9 cellular contexts compared by ENCODE assay signal in the genomic region with DNA sequence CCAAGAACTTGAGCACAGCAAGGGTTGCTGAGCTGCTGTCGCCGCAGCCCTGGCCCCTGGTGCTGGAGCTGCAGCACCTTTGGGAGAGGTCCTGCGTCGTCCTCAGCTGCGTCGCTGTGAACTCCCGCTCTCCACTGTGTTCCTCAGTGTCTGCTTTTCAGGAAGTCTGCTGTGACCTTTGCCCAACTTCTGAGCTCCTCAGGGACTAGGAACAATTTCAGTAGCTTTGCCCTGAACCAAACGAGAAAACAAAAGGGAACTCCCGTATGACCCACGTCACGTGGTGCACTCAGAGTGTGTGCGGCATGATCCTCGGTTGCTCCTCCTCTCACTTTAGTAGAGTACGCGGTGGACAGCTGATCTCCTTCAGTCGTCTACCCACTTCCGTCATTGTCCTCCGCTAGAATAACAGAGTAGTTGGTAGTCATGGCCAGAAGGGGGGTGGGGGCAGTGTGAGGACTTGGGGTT. TPM values are rescaled to one million over a fixed set of nuclear protein-coding genes. Genes with fewer than 3 reads are reported as not detected.
DNase-seq lines count a peak whose midpoint lies in the region; ATAC-seq and TF ChIP-seq lines count a peak whose summit lies in the region.
"Had no signal": no experiment of that assay in that cellular context is flagged by ENCODE, and none has a peak within 500 bp of the region (broad histone marks: within the 10 kb centered on the region; RNA-seq: fewer than 3 reads in every experiment).

No MANE protein-coding gene starts in this region.

- peaks cover 0 to 40% of the 10 kb centered on the region in 2 donors for H3K36me3 Mint-ChIP-seq in activated naive CD4-positive, alpha-beta T cell treated with anti-CD3 and anti-CD28 coated beads, Interleukin-2, amount 50 U/mL, for 72 hours

- H3K36me3 ChIP-seq in right atrium auricular region (peaks cover 40% of the 10 kb centered on the region), gastrocnemius medialis (peaks cover 0 to 37% of the 10 kb centered on the region in 2 donors), mammary epithelial cell (ENCODE audit: insufficient read depth, low read length) (peaks cover 22% of the 10 kb centered on the region)

- TF ChIP-seq POLR2A in NB4 (IDR thresholded peaks at IDR 0.05; ENCODE audit: extremely low read depth, insufficient read length) (no peak), gastrocnemius medialis (IDR thresholded peaks at IDR 0.05) (peak in 1 of 2 donors; percentile 24)

- no TSS peak for BruUV-seq in mammary epithelial cell (replicated peaks; lab: Mats Ljungman, UMichigan)

- peak; percentile 33 for DNase-seq in NB4 (ENCODE audit: low read depth)
- no peak for DNase-seq in activated naive CD4-positive, alpha-beta T cell treated with anti-CD3 and anti-CD28 coated beads, Interleukin-2, amount 50 U/mL, for 72 hours (ENCODE audit: low spot score in 2 of 2)
- peak; percentile 84 for DNase-seq in right atrium auricular region (ENCODE audit: low spot score)
- peak; percentile 49 to 68 for DNase-seq in gastrocnemius medialis
- no peak for DNase-seq in mammary epithelial cell
- DNase-seq: cerebellar nuclear complex had no signal

- H3K4me2 ChIP-seq in mammary epithelial cell (ENCODE audit: insufficient read depth, low read depth, low read length) = no peak overlapping the region

- peak overlapping the region; percentile 73 to 88 for H3K27ac Mint-ChIP-seq in activated naive CD4-positive, alpha-beta T cell treated with anti-CD3 and anti-CD28 coated beads, Interleukin-2, amount 50 U/mL, for 72 hours

- H3K9me3 ChIP-seq in right atrium auricular region = no peaks in the 10 kb centered on the region
- H3K9me3 ChIP-seq in gastrocnemius medialis = no peaks in the 10 kb centered on the region
- H3K9me3 ChIP-seq in mammary epithelial cell (replicated peaks; ENCODE audit: insufficient read depth, low read length) = no peaks in the 10 kb centered on the region

- ATAC-seq in activated naive CD4-positive, alpha-beta T cell treated with anti-CD3 and anti-CD28 coated beads, Interleukin-2, amount 50 U/mL, for 72 hours = peak; percentile 66 to 92
- ATAC-seq in gastrocnemius medialis (peak; percentile 61 to 63), HG02840 (IDR thresholded peaks at IDR 0.05; ENCODE audit: low FRiP score, unreplicated experiment) (no peak), HG03108 (IDR thresholded peaks at IDR 0.05; ENCODE audit: unreplicated experiment) (no peak), GM21717 (IDR thresholded peaks at IDR 0.05; ENCODE audit: unreplicated experiment) (no peak)

- peaks cover 0 to 43% of the 10 kb centered on the region in 2 donors for H3K4me1 ChIP-seq in right atrium auricular region
- H3K4me1 ChIP-seq in gastrocnemius medialis = peaks cover 7 to 8% of the 10 kb centered on the region in 2 donors
- H3K4me1 ChIP-seq in mammary epithelial cell (ENCODE audit: insufficient read depth, low read length) = peaks cover 12% of the 10 kb centered on the region

- CTCF ChIA-PET in mammary epithelial cell (lab: Charles Lee; ENCODE audit: low non-redundant PET) = no interaction called here

- H3K27me3 ChIP-seq in right atrium auricular region (no peaks in the 10 kb centered on the region), gastrocnemius medialis (no peaks in the 10 kb centered on the region), mammary epithelial cell (ENCODE audit: insufficient read depth, low read length) (no peaks in the 10 kb centered on the region)

- in situ Hi-C loops in gastrocnemius medialis (cut with MboI; ENCODE audit: low sequenced_read_pairs in 4 of 4) = no loop called here
- in situ Hi-C loops in mammary epithelial cell (cut with MboI; ENCODE audit: low sequenced_read_pairs in 2 of 2) = no loop called here

- H3K9me3 Mint-ChIP-seq in activated naive CD4-positive, alpha-beta T cell treated with anti-CD3 and anti-CD28 coated beads, Interleukin-2, amount 50 U/mL, for 72 hours = no peaks in the 10 kb centered on the region

- H3K4me3 ChIP-seq in NB4 (ENCODE audit: low read depth, low read length) (no peak overlapping the region), right atrium auricular region (no peak overlapping the region), gastrocnemius medialis (peak overlapping the region in 1 of 4 donors; percentile 18), mammary epithelial cell (replicated peaks in 1 of 3; ENCODE audit: insufficient read depth in 1 of 3, low read depth in 2 of 3, low read length in 3 of 3) (no peak overlapping the region)

- H3K27ac ChIP-seq in right atrium auricular region (peak overlapping the region; percentile 35 to 49), gastrocnemius medialis (peak overlapping the region in 3 of 4 donors; percentile 44 to 59 (median 56)), mammary epithelial cell (ENCODE audit: insufficient read depth, low read depth, low read length) (no peak overlapping the region)

- no peak overlapping the region for H3K9ac ChIP-seq in mammary epithelial cell (ENCODE audit: insufficient read depth, low read length)

- dilution Hi-C loops in mammary epithelial cell (cut with HindIII; ENCODE audit: low sequenced_read_pairs) = loop anchor here (10.0 kb wide), 1 partner anchor 269 kb away; a partner anchor contains a TSS

- TF ChIP-seq CTCF in NB4 (IDR thresholded peaks at IDR 0.05; ENCODE audit: low read depth, low read length) (no peak), right atrium auricular region (IDR thresholded peaks at IDR 0.05) (no peak), gastrocnemius medialis (IDR thresholded peaks at IDR 0.05 in 4 of 5, conservative IDR thresholded peaks at IDR 0.05 in 1 of 5) (no peak), mammary epithelial cell (conservative IDR thresholded peaks at IDR 0.05 in 1 of 2, IDR thresholded peaks at IDR 0.05 in 1 of 2; ENCODE audit: extremely low read depth in 1 of 2, insufficient read depth in 1 of 2, low read depth in 1 of 2, low read length in 2 of 2) (no peak)

- intact Hi-C loops in gastrocnemius medialis (cut with DNase I; ENCODE audit: low total_unique reads) = no loop called here
- intact Hi-C loops in mammary epithelial cell (cut with micrococcal nuclease) = no loop called here

- no peaks in the 10 kb centered on the region for H4K20me1 ChIP-seq in mammary epithelial cell (ENCODE audit: insufficient read depth, low read length)

- WGBS in mammary epithelial cell (ENCODE audit: low coverage, missing lambda C conversion rate) = 97% methylated on average over 18 of the region's 18 CpGs

- no peak overlapping the region for H2AFZ ChIP-seq in mammary epithelial cell (ENCODE audit: low read depth, low read length)

- peaks cover 32% of the 10 kb centered on the region for H3K79me2 ChIP-seq in mammary epithelial cell (ENCODE audit: insufficient read depth, low read length)

RNA-seq across cellular contexts. Expression of a gene that starts 44.2 kb away (rescaled TPM):
- 10 to 100 TPM; 33.9 to 89.9 TPM for total RNA-seq in activated naive CD4-positive, alpha-beta T cell treated with anti-CD3 and anti-CD28 coated beads, Interleukin-2, amount 50 U/mL, for 72 hours
- total RNA-seq in right atrium auricular region (10 to 100 TPM; 41.2 to 46.4 TPM), gastrocnemius medialis (10 to 100 TPM; 28.0 to 39.2 (median 34.8) TPM), mammary epithelial cell (10 to 100 TPM; 62.2 to 68.4 TPM)
- polyA plus RNA-seq in mammary epithelial cell = 71.9 TPM
- 71.2 TPM for polyA minus RNA-seq in mammary epithelial cell

Comparison
In these comparisons a context has a peak if more than half of its experiments do, and no peak if none do; other contexts are left out.
1. DNase-seq: peak in NB4 (single experiment), right atrium auricular region (single experiment) and gastrocnemius medialis (2 of 2); none in activated naive CD4-positive, alpha-beta T cell treated with anti-CD3 and anti-CD28 coated beads, Interleukin-2, amount 50 U/mL, for 72 hours (0 of 2) and mammary epithelial cell (single experiment).
2. ATAC-seq: peak in activated naive CD4-positive, alpha-beta T cell treated with anti-CD3 and anti-CD28 coated beads, Interleukin-2, amount 50 U/mL, for 72 hours (2 of 2) and gastrocnemius medialis (2 of 2); none in HG02840 (single experiment), HG03108 (single experiment) and GM21717 (single experiment).